1 cellular context compared by ENCODE assay signal in the genomic region with DNA sequence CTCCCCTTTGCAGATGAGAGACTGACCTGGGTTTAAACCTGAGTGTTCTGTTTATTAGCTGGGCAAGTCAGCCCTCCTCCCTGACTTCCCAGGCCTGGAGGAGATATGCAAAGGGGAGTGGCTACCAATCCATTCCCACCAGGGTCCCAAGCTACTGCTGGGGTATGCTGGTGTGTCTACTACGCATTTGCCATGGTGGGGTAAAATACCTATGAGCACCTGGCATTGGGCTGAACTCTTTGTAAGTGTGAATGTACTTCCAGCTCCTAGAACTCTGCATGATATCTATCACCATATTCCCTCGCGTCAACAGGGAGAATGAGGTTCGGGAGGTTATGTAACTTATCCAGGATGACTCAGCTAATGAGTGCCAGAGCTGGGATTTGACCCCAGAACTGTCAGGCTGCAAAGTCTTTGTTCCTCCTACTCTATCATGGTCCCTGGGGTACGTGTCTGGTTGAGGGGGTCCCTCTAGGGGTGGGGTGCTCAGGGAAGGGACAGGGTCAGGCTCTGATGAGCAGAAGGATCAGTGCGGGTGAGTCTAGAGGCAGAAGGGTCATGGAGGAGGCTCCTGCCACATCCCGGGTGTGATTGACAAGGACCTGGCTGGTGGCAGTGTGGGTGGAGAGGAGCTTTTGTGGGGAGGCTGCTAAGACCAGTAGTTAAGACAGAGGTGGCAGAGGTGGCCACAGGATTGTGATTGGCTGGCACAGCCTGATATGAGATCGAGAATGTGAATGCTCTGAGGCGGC.
TF ChIP-seq lines count a peak whose summit lies in the region.

No MANE protein-coding gene starts in this region.

TF ChIP-seq in K562, 482 proteins besides CTCF, POLR2A, EP300 and RAD21 (continued from another document and continues in another):
- peak; percentile 63; the same call in 1 of the 2 replicates for TF ChIP-seq HDAC2 (IDR thresholded peaks at IDR 0.05)
- no peak for TF ChIP-seq HNRNPH1 (optimal IDR thresholded peaks at IDR 0.05; ENCODE audit: low read depth, low read length)
- TF ChIP-seq, protein P1, sequence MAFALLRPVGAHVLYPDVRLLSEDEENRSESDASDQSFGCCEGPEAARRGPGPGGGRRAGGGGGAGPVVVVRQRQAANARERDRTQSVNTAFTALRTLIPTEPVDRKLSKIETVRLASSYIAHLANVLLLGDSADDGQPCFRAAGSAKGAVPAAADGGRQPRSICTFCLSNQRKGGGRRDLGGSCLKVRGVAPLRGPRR (CRISPR knock-in tag; IDR thresholded peaks at IDR 0.05), result no peak
- no peak for TF ChIP-seq IRF2 (CRISPR knock-in tag; IDR thresholded peaks at IDR 0.05)
- 0 out of 2 replicates have a peak, but pooled peaks have one; percentile 43 for TF ChIP-seq CTBP1 (IDR thresholded peaks at IDR 0.05; ENCODE audit: borderline replicate concordance)
- TF ChIP-seq LARP7 (IDR thresholded peaks at IDR 0.05), result no peak
- TF ChIP-seq MAFK (IDR thresholded peaks at IDR 0.05; ENCODE audit: low read length), result peak; percentile 80
- peak; percentile 81 for TF ChIP-seq JUND (IDR thresholded peaks at IDR 0.05; ENCODE audit: borderline replicate concordance, low read depth, low read length)
- peak; percentile 81; the same call in 2 of the 3 replicates for TF ChIP-seq JUND (tag; IDR thresholded peaks at IDR 0.05; ENCODE audit: borderline replicate concordance, low read depth, low read length)
- TF ChIP-seq KLF6 (CRISPR knock-in tag; IDR thresholded peaks at IDR 0.05; ENCODE audit: borderline replicate concordance), result no peak
- TF ChIP-seq E2F5 (CRISPR knock-in tag; IDR thresholded peaks at IDR 0.05), result no peak
- TF ChIP-seq ZNF316 (IDR thresholded peaks at IDR 0.05), result peak; percentile 66
- no peak for TF ChIP-seq ZNF695 (CRISPR knock-in tag; IDR thresholded peaks at IDR 0.05)
- TF ChIP-seq DIDO1 (tag; IDR thresholded peaks at IDR 0.05; ENCODE audit: low read depth), result no peak
- TF ChIP-seq, protein P2, sequence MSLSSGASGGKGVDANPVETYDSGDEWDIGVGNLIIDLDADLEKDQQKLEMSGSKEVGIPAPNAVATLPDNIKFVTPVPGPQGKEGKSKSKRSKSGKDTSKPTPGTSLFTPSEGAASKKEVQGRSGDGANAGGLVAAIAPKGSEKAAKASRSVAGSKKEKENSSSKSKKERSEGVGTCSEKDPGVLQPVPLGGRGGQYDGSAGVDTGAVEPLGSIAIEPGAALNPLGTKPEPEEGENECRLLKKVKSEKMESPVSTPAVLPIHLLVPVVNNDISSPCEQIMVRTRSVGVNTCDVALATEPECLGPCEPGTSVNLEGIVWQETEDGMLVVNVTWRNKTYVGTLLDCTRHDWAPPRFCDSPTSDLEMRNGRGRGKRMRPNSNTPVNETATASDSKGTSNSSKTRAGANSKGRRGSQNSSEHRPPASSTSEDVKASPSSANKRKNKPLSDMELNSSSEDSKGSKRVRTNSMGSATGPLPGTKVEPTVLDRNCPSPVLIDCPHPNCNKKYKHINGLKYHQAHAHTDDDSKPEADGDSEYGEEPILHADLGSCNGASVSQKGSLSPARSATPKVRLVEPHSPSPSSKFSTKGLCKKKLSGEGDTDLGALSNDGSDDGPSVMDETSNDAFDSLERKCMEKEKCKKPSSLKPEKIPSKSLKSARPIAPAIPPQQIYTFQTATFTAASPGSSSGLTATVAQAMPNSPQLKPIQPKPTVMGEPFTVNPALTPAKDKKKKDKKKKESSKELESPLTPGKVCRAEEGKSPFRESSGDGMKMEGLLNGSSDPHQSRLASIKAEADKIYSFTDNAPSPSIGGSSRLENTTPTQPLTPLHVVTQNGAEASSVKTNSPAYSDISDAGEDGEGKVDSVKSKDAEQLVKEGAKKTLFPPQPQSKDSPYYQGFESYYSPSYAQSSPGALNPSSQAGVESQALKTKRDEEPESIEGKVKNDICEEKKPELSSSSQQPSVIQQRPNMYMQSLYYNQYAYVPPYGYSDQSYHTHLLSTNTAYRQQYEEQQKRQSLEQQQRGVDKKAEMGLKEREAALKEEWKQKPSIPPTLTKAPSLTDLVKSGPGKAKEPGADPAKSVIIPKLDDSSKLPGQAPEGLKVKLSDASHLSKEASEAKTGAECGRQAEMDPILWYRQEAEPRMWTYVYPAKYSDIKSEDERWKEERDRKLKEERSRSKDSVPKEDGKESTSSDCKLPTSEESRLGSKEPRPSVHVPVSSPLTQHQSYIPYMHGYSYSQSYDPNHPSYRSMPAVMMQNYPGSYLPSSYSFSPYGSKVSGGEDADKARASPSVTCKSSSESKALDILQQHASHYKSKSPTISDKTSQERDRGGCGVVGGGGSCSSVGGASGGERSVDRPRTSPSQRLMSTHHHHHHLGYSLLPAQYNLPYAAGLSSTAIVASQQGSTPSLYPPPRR (CRISPR knock-in tag; IDR thresholded peaks at IDR 0.05; ENCODE audit: borderline replicate concordance), result no peak
- TF ChIP-seq GABPB1 (CRISPR knock-in tag; IDR thresholded peaks at IDR 0.05), result no peak
- no peak for TF ChIP-seq U2AF1 (optimal IDR thresholded peaks at IDR 0.05; ENCODE audit: low read depth, low read length)
- TF ChIP-seq ZNF75A (CRISPR knock-in tag; IDR thresholded peaks at IDR 0.05), result no peak
- TF ChIP-seq ZNF655 (CRISPR knock-in tag; IDR thresholded peaks at IDR 0.05), result no peak
- no peak for TF ChIP-seq BDP1 (IDR thresholded peaks at IDR 0.05; ENCODE audit: insufficient read depth, insufficient read length)
- TF ChIP-seq, protein P3, sequence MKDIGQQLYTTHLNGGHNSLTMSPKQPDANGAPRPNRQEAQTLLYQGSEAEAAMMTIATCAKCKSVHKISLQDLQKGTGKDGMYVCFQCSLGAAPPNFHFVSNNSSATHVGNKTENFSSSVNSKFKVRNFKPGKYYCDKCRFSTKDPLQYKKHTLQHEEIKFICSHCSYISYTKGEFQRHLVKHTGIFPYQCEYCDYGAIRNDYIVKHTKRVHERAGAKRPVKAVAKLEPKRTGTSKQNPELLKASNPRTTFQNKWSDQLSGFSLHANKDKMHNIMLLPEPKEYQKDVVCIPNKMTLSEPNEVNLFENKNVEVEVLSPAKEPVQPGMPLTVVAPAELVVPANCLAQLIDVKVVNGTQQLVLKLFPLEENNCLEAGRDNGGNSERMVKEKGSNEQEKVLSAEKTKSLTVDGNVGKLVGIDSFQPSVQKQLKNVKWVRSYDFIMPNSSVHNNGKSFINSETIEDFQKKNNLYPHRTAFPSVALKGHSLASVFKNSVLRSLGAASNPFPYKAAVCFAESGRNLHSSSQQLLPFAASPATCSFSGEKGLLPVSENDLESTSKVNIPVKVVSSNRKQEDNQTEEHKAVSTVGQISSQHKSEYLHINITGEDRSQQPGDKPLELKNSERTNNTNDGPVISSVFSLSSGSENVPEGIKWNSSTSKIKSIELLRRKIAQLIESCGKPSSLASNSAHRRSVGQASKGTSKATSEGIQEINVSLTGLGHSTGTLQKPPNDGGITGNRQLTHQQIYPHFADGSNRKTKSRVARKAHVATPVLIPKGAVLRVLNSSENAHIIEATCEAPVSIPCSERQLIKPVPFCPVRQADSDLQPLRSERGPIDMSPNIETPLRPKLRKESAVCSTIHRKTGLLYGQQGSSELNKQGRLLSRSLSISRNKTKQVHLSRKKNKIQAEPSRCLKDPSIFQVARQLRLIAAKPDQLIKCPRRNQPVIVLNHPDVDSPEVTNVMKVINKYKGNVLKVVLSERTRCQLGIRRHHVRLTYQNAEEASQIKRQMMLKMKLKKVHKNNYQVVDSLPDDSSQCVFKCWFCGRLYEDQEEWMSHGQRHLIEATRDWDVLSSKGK (CRISPR knock-in tag; IDR thresholded peaks at IDR 0.05), result no peak
- TF ChIP-seq KAT8 (IDR thresholded peaks at IDR 0.05; ENCODE audit: low read depth), result no peak
- TF ChIP-seq TARDBP (IDR thresholded peaks at IDR 0.05), result no peak
- no peak for TF ChIP-seq IFI16 (CRISPR knock-in tag; IDR thresholded peaks at IDR 0.05)
- TF ChIP-seq GMEB1 (CRISPR knock-in tag; IDR thresholded peaks at IDR 0.05), result no peak
- TF ChIP-seq VEZF1 (CRISPR knock-in tag; IDR thresholded peaks at IDR 0.05), result no peak
- no peak for TF ChIP-seq ZBTB17 (CRISPR knock-in tag; IDR thresholded peaks at IDR 0.05)
- no peak for TF ChIP-seq U2AF2 (optimal IDR thresholded peaks at IDR 0.05; ENCODE audit: low read depth, low read length)
- TF ChIP-seq, protein P4, sequence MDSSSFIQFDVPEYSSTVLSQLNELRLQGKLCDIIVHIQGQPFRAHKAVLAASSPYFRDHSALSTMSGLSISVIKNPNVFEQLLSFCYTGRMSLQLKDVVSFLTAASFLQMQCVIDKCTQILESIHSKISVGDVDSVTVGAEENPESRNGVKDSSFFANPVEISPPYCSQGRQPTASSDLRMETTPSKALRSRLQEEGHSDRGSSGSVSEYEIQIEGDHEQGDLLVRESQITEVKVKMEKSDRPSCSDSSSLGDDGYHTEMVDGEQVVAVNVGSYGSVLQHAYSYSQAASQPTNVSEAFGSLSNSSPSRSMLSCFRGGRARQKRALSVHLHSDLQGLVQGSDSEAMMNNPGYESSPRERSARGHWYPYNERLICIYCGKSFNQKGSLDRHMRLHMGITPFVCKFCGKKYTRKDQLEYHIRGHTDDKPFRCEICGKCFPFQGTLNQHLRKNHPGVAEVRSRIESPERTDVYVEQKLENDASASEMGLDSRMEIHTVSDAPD (CRISPR knock-in tag; IDR thresholded peaks at IDR 0.05), result no peak
- no peak for TF ChIP-seq PRPF4 (IDR thresholded peaks at IDR 0.05; ENCODE audit: insufficient read depth, low read depth, low read length, poor library complexity, severe bottlenecking)
- no peak for TF ChIP-seq CBX2 (IDR thresholded peaks at IDR 0.05; ENCODE audit: insufficient read depth, low read length, poor library complexity, severe bottlenecking)
- no peak for TF ChIP-seq STAT5A (IDR thresholded peaks at IDR 0.05; ENCODE audit: borderline replicate concordance, low read length)
- no peak for TF ChIP-seq PHB2 (IDR thresholded peaks at IDR 0.05; ENCODE audit: low read depth)
- TF ChIP-seq, protein P5, sequence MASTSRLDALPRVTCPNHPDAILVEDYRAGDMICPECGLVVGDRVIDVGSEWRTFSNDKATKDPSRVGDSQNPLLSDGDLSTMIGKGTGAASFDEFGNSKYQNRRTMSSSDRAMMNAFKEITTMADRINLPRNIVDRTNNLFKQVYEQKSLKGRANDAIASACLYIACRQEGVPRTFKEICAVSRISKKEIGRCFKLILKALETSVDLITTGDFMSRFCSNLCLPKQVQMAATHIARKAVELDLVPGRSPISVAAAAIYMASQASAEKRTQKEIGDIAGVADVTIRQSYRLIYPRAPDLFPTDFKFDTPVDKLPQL (IDR thresholded peaks at IDR 0.05; ENCODE audit: extremely low read depth, insufficient read length), result no peak
- TF ChIP-seq, protein P6, sequence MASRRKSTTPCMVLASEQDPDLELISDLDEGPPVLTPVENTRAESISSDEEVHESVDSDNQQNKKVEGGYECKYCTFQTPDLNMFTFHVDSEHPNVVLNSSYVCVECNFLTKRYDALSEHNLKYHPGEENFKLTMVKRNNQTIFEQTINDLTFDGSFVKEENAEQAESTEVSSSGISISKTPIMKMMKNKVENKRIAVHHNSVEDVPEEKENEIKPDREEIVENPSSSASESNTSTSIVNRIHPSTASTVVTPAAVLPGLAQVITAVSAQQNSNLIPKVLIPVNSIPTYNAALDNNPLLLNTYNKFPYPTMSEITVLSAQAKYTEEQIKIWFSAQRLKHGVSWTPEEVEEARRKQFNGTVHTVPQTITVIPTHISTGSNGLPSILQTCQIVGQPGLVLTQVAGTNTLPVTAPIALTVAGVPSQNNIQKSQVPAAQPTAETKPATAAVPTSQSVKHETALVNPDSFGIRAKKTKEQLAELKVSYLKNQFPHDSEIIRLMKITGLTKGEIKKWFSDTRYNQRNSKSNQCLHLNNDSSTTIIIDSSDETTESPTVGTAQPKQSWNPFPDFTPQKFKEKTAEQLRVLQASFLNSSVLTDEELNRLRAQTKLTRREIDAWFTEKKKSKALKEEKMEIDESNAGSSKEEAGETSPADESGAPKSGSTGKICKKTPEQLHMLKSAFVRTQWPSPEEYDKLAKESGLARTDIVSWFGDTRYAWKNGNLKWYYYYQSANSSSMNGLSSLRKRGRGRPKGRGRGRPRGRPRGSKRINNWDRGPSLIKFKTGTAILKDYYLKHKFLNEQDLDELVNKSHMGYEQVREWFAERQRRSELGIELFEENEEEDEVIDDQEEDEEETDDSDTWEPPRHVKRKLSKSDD (conservative IDR thresholded peaks at IDR 0.05; ENCODE audit: low read length), result no peak
